Comparison of ENCODE assay signal across 1 cellular context in the genomic region with DNA sequence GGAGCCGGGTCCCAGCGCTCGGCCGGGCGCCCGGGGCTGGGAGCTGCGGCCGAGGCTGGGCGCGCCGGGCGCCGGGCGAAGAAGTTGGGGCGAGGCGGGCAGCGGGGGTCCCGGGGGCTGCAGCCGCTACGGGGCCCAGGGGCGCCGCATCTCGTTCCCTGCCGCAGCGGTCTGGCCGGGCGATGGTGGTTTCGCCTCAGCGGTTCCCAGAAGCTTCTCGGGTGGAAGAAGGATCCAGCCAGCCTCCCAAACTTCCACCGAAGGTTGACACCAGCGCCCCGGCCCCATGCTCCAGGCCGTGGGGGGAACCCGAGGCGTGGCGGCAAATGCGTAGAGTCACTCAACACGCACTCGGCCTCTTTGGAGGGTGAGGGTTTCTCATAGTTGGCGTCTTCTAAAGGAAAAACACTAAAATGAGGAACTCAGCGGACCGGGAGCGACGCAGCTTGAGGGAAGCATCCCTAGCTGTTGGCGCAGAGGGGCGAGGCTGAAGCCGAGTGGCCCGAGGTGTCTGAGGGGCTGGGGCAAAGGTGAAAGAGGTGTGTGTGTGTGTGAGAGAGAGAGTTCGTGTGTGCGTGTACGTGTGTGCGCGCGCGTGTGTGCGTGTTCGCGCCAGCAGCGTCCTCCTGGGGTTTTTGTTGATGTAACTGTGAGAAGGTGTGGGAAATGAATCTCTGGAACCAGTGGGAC.
TF ChIP-seq lines count a peak whose summit lies in the region.

No MANE protein-coding gene starts in this region.

TF ChIP-seq in SK-N-SH, 30 proteins besides CTCF, POLR2A, EP300 and RAD21 (continued from another document):
- TF ChIP-seq, protein P1, sequence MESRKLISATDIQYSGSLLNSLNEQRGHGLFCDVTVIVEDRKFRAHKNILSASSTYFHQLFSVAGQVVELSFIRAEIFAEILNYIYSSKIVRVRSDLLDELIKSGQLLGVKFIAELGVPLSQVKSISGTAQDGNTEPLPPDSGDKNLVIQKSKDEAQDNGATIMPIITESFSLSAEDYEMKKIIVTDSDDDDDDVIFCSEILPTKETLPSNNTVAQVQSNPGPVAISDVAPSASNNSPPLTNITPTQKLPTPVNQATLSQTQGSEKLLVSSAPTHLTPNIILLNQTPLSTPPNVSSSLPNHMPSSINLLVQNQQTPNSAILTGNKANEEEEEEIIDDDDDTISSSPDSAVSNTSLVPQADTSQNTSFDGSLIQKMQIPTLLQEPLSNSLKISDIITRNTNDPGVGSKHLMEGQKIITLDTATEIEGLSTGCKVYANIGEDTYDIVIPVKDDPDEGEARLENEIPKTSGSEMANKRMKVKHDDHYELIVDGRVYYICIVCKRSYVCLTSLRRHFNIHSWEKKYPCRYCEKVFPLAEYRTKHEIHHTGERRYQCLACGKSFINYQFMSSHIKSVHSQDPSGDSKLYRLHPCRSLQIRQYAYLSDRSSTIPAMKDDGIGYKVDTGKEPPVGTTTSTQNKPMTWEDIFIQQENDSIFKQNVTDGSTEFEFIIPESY (IDR thresholded peaks at IDR 0.05; ENCODE audit: borderline replicate concordance, low read depth): no peak
- no peak for TF ChIP-seq CHD2 (IDR thresholded peaks at IDR 0.05; ENCODE audit: low read length, partially characterized antibody)
- TF ChIP-seq POLR2AphosphoS5 (IDR thresholded peaks at IDR 0.05; ENCODE audit: low read depth, low read length): no peak
